ENCODE assay signal across 8 cellular contexts in the genomic region with DNA sequence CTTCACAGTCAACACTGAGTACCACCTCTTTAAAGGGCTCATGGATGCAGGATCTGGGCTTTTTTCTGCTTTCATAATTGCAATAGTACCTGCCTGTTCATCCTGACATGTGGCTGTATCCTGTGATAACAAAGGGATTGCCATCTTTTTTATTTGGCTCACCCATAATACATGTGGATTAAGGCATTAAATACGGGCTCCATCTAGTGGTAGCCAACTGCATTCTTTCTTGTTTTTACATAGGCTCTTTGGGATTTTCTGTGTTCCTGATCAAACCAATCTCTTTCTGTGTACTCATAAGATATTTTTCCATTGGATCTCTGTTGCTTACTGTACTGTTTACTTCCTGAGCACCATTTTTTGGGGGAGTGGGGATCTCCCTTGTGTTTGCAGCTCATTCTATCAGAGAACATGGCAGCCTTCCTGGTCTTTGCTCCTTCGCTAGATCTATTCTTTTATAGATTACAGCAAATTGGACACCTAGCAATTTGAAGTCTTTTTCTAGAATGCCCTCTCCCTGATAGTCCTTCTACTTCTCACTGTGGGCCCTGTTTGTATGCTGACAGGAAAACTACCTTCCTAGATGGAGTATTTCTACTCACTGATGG.
DNase-seq lines count a peak whose midpoint lies in the region; ATAC-seq and TF ChIP-seq lines count a peak whose summit lies in the region.

No MANE protein-coding gene starts in this region.

- TF ChIP-seq CTCF in choroid plexus epithelial cell (conservative IDR thresholded peaks at IDR 0.05; ENCODE audit: low read depth, low read length) (peak; percentile 52), nephron (IDR thresholded peaks at IDR 0.05; ENCODE audit: unreplicated experiment in 3 of 3) (peak; percentile 65 to 75 (median 72))

- H3K27ac Mint-ChIP-seq in nephron: no peak overlapping the region

- H3K4me3 Mint-ChIP-seq in nephron: no peak overlapping the region

- H3K4me1 Mint-ChIP-seq in nephron: no peaks in the 10 kb centered on the region

- ATAC-seq in HG02885 (IDR thresholded peaks at IDR 0.05; ENCODE audit: poor library complexity, unreplicated experiment): peak; percentile 68

- no peaks in the 10 kb centered on the region for H3K9me3 Mint-ChIP-seq in nephron

- H3K36me3 Mint-ChIP-seq in nephron (ENCODE audit: low read depth): no peaks in the 10 kb centered on the region

- no peaks in the 10 kb centered on the region for H3K27me3 Mint-ChIP-seq in nephron (ENCODE audit: low read depth)

- H3K4me3 ChIP-seq in choroid plexus epithelial cell (ENCODE audit: low read depth, low read length): no peak overlapping the region

- DNase-seq in DMS153 treated with DMSO at 0.1 percent for 48 hours (lab: John Stamatoyannopoulos, UW; ENCODE audit: unreplicated experiment) (peak; percentile 51), NCI-H526 treated with DMSO at 0.1 percent for 48 hours (lab: John Stamatoyannopoulos, UW) (peak; percentile 59), choroid plexus epithelial cell (ENCODE audit: low read depth) (peak; percentile 46), GM19240 (ENCODE audit: insufficient read length, low spot score) (no peak)
- no peak for DNase-seq in stimulated activated naive CD4-positive, alpha-beta T cell (lab: John Stamatoyannopoulos, UW)
- DNase-seq in stimulated activated CD4-positive, alpha-beta T cell treated with anti-CD3 and anti-CD28 coated beads, Interleukin-4, amount 100 ng/mL, for 4 hours: no peak

Comparison
In these comparisons a context has a peak if more than half of its experiments do, and no peak if none do; other contexts are left out.
1. DNase-seq: peak in DMS153 treated with DMSO at 0.1 percent for 48 hours (single experiment), NCI-H526 treated with DMSO at 0.1 percent for 48 hours (single experiment) and choroid plexus epithelial cell (single experiment); none in GM19240 (single experiment), stimulated activated naive CD4-positive, alpha-beta T cell (0 of 6) and stimulated activated CD4-positive, alpha-beta T cell treated with anti-CD3 and anti-CD28 coated beads, Interleukin-4, amount 100 ng/mL, for 4 hours (0 of 2).